ENCODE assay signal across 34 cellular contexts in the genomic region with DNA sequence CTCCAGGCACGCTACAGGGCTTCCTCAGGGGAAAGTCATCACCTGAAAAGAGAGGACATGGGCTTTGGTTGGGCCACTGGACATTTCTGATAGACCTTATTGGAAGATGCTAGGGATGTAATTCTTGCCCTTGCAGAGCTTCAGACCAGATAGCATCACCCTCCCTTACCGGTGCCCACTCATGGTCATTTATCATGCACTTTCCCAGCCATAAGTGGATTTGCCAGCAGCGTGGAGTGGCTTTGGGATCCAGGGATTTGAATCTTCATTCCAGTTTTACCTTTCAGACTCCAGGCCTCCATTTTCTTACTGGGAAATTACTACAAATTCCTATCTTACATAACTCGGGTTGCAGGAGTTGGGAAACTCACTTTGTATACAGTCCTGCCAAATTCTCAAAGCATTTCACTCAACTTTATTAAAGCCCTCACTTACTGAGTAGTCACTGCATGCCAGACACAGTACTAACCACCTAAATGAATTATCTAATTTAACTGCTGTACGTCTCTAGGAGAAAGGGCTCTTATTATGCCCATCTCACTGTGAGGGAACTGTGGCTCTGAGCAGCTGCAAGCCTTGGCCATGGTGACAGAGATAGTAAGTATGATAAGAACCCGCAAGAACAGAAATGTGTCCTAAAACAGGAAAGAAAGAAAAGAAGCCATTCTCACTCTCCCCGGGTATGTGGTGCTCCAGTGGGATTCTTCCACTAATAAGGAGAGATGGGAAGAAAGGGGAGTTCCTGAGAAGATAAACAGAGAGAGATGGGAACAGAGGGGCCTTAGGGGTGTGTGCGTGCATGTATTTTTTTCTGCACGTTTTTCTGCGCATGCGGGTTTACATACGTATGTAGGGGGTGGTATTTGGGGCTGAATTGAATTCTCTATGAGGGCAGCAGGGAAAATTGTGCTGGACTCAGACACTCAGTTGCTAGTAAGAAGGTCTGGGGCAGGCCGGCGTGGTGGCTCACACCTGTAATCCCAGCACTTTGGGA. TPM values are rescaled to one million over a fixed set of nuclear protein-coding genes. Genes with fewer than 3 reads are reported as not detected.
DNase-seq lines count a peak whose midpoint lies in the region; ATAC-seq and TF ChIP-seq lines count a peak whose summit lies in the region.
"Had no signal": no experiment of that assay in that cellular context is flagged by ENCODE, and none has a peak within 500 bp of the region (broad histone marks: within the 10 kb centered on the region; RNA-seq: fewer than 3 reads in every experiment).

No MANE protein-coding gene starts in this region.

- H3K9ac ChIP-seq in DND-41 (ENCODE audit: low read depth, low read length) (no peak overlapping the region), SK-N-MC (ENCODE audit: insufficient read length) (no peak overlapping the region)

- no peak overlapping the region for H3K27ac ChIP-seq in DND-41 (ENCODE audit: low read length)
- peak overlapping the region; percentile 37 for H3K27ac ChIP-seq in SK-N-MC
- peak overlapping the region; percentile 29 for H3K27ac ChIP-seq in angular gyrus (ENCODE audit: low read depth, low read length)
- H3K27ac ChIP-seq: colonic mucosa, stomach, transverse colon had no signal

- H4K20me1 ChIP-seq in DND-41 (ENCODE audit: insufficient read depth, low read length), result peaks cover 6% of the 10 kb centered on the region; the same call in 1 of the 2 replicates

- peaks cover 4% of the 10 kb centered on the region for H3K4me1 ChIP-seq in DND-41 (ENCODE audit: insufficient read depth, low read length)
- H3K4me1 ChIP-seq: colonic mucosa had no signal

- no peak overlapping the region for H3K4me2 ChIP-seq in DND-41 (ENCODE audit: insufficient read depth, low read length)

- no peaks in the 10 kb centered on the region for H3K79me2 ChIP-seq in DND-41 (ENCODE audit: insufficient read depth, low read length)

- no peaks in the 10 kb centered on the region for H3K9me3 ChIP-seq in DND-41 (ENCODE audit: insufficient read depth, low read length, severe bottlenecking)
- no peaks in the 10 kb centered on the region for H3K9me3 ChIP-seq in SK-N-MC (ENCODE audit: low read depth, low read length)
- H3K9me3 ChIP-seq: colonic mucosa, stomach, transverse colon had no signal

- DNase-seq in DND-41 (no peak), SK-N-MC (ENCODE audit: low read depth, low spot score) (no peak), omental fat pad (ENCODE audit: low spot score) (no peak), NCI-H187 treated with DMSO at 0.1 percent for 48 hours (lab: John Stamatoyannopoulos, UW) (no peak), activated gamma-delta T cell treated with Interleukin-2 at 50 U/mL for 16 hours (no peak), HT-29 (ENCODE audit: low spot score) (no peak)
- DNase-seq in NK-92 treated with Interleukin-12 subunit alpha and Interleukin-12 subunit beta, amount 100 ng/mL, for 24 hours (lab: John Stamatoyannopoulos, UW), result no peak
- DNase-seq: activated CD4-positive, alpha-beta T cell treated with anti-CD3 and anti-CD28 coated beads, Interleukin-2, amount 50 U/mL, for 48 hours; activated CD8-positive, alpha-beta memory T cell treated with anti-CD3 and anti-CD28 coated beads, Interleukin-2, amount 50 U/mL, for 4 hours; activated naive CD4-positive, alpha-beta T cell treated with anti-CD3 and anti-CD28 coated beads, Interleukin-2, amount 50 U/mL, for 16 hours; amygdala; CD4-positive, CD25-positive, alpha-beta regulatory T cell; colonic mucosa; effector memory CD4-positive, alpha-beta T cell; GOT3; left ventricle myocardium superior; naive B cell; NCI-H1105 treated with DMSO at 0.1 percent for 48 hours; NCI-H2081 treated with DMSO at 0.1 percent for 48 hours; NCI-H446; occipital lobe; retina; small intestine; stimulated activated CD4-positive, alpha-beta T cell treated with anti-CD3 and anti-CD28 coated beads, Interleukin-1b, Interleukin-23, amount 100 ng/mL, for 48 hours; stomach; T-helper 9 cell; transverse colon had no signal

- H3K36me3 ChIP-seq in DND-41 (ENCODE audit: insufficient read depth, low read length) (no peaks in the 10 kb centered on the region), SK-N-MC (ENCODE audit: insufficient read depth, low read length) (no peaks in the 10 kb centered on the region)
- H3K36me3 ChIP-seq: colonic mucosa, stomach, transverse colon had no signal

- ATAC-seq in DND-41 (ENCODE audit: insufficient read depth, low read depth) (peak; percentile 75), omental fat pad (ENCODE audit: low FRiP score) (peak; percentile 68)
- ATAC-seq: GM12878, HepG2, left ventricle myocardium superior had no signal

- TF ChIP-seq CTCF in DND-41 (IDR thresholded peaks at IDR 0.05; ENCODE audit: borderline replicate concordance, extremely low read depth, low read length, poor library complexity, severe bottlenecking) (no peak), omental fat pad (IDR thresholded peaks at IDR 0.05) (no peak)

- H2AFZ ChIP-seq in DND-41 (ENCODE audit: low read depth, low read length), result no peak overlapping the region

- peaks cover 12% of the 10 kb centered on the region for H3K27me3 ChIP-seq in DND-41 (ENCODE audit: insufficient read depth, low read length, poor library complexity)
- H3K27me3 ChIP-seq: colonic mucosa, stomach, transverse colon had no signal

- H3K4me3 ChIP-seq in DND-41 (ENCODE audit: low read depth in 1 of 2, low read length in 2 of 2), result no peak overlapping the region
- H3K4me3 ChIP-seq in SK-N-MC, result no peak overlapping the region
- H3K4me3 ChIP-seq: colonic mucosa, GM12878, stomach, transverse colon had no signal

RNA-seq across cellular contexts. Expression of a gene that starts 9.7 kb away (rescaled TPM):
- not detected for total RNA-seq in omental fat pad
- total RNA-seq in HT-29 (2014; rRNA removed; shearing (Covaris generic)), result 0.18 TPM in 1 of 2 replicates, not detected in the other
- total RNA-seq: activated T-helper 1 cell treated with anti-CD3 and anti-CD28 coated beads, Interleukin-12 subunit alpha, Interleukin-12 subunit beta, Interleukin-2, Interleukin-4 antibody, amounts not matched to agents 30 ng/mL and 10 ng/mL and 1 ng/mL, durations not matched to agents 14 hours and 24 hours and 36 hours; CD4-positive, CD25-positive, alpha-beta regulatory T cell; epithelial cell of proximal tubule; fibroblast of villous mesenchyme; GM12878; HepG2; OCI-LY7 had no signal

RNA-seq across cellular contexts. Expression of a gene that starts 30.7 kb away (rescaled TPM):
- 100 to 1,000 TPM; 110 to 239 (median 191) TPM for total RNA-seq in omental fat pad
- 418 and 438 TPM in 2 replicates for total RNA-seq in HT-29 (2014; rRNA removed; shearing (Covaris generic))
